Comparison of ENCODE assay signal across 18 cellular contexts in the genomic region with DNA sequence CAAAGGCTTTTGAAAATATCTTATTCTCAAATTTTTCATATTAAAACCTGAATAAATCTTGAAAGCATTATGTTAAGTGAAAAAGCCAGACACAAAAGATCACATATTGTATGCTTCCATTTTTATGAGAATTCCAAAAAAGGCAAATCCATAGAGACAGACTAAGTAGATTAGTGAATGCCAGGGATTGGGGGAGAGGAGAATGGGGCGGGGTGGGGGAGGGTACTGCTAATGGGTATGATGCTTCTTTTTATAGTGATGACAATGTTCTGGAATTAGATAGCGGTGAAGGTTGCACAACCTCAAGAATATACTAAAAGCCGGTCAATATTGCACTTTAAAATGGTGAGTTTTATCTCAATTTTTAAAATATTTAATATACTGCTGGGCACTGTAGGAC. TPM values are rescaled to one million over a fixed set of nuclear protein-coding genes. Genes with fewer than 3 reads are reported as not detected.
A peak's percentile ranks its signal among the peaks of the same experiment; 100 is the strongest.
DNase-seq lines count a peak whose midpoint lies in the region; ATAC-seq and TF ChIP-seq lines count a peak whose summit lies in the region.
"Had no signal": no experiment of that assay in that cellular context is flagged by ENCODE, and none has a peak within 500 bp of the region (broad histone marks: within the 10 kb centered on the region; RNA-seq: fewer than 3 reads in every experiment).

No MANE protein-coding gene starts in this region.

- H4K20me1 ChIP-seq in neural progenitor cell (ENCODE audit: low read depth), result peaks cover 19% of the 10 kb centered on the region

- peaks cover 25% of the 10 kb centered on the region for H3K36me3 ChIP-seq in CD8-positive, alpha-beta memory T cell (ENCODE audit: insufficient read depth, low read length)
- H3K36me3 ChIP-seq in neural progenitor cell, result no peaks in the 10 kb centered on the region

- no peak overlapping the region for H3K4me2 ChIP-seq in neural progenitor cell

- H3K27ac Mint-ChIP-seq in T-helper 1 cell treated with Interleukin-12 subunit alpha and Interleukin-12 subunit beta and Interleukin-4 antibody, amounts not matched to agents 30 μg/mL and 1 μg/mL, for 36 hours, result peak overlapping the region; percentile 43
- H3K27ac Mint-ChIP-seq in CD8-positive, alpha-beta memory T cell, result peak overlapping the region in 7 of 8 donors; percentile 40 to 93 (median 90)
- peak overlapping the region; percentile 29 for H3K27ac Mint-ChIP-seq in activated T-helper 2 cell treated with anti-CD3 and anti-CD28 coated beads, Interferon-gamma antibody, Interleukin-2, Interleukin-4, amounts not matched to agents 10 μg/mL and 5 μg/mL and 100 μg/mL, durations not matched to agents 14 hours and 24 hours and 36 hours
- H3K27ac Mint-ChIP-seq in natural killer cell treated with Interleukin-12 subunit alpha and Interleukin-12 subunit beta and Interleukin-15 and Interleukin-18, amount 100 ng/mL, for 72 hours, result peak overlapping the region; percentile 32 to 65
- H3K27ac Mint-ChIP-seq in neural progenitor cell, result no peak overlapping the region

- H3K27me3 ChIP-seq in CD8-positive, alpha-beta memory T cell (ENCODE audit: insufficient read depth, low read length, poor library complexity, severe bottlenecking), result no peaks in the 10 kb centered on the region
- no peaks in the 10 kb centered on the region for H3K27me3 ChIP-seq in neural progenitor cell
- H3K27me3 ChIP-seq: upper lobe of right lung had no signal

- no peak overlapping the region for H3K4me3 Mint-ChIP-seq in T-helper 1 cell treated with Interleukin-12 subunit alpha and Interleukin-12 subunit beta and Interleukin-4 antibody, amounts not matched to agents 30 μg/mL and 1 μg/mL, for 36 hours
- no peak overlapping the region for H3K4me3 Mint-ChIP-seq in CD8-positive, alpha-beta memory T cell
- no peak overlapping the region for H3K4me3 Mint-ChIP-seq in activated T-helper 2 cell treated with anti-CD3 and anti-CD28 coated beads, Interferon-gamma antibody, Interleukin-2, Interleukin-4, amounts not matched to agents 10 μg/mL and 5 μg/mL and 100 μg/mL, durations not matched to agents 14 hours and 24 hours and 36 hours (ENCODE audit: low read depth)
- H3K4me3 Mint-ChIP-seq in natural killer cell treated with Interleukin-12 subunit alpha and Interleukin-12 subunit beta and Interleukin-15 and Interleukin-18, amount 100 ng/mL, for 72 hours, result peak overlapping the region; percentile 38
- no peak overlapping the region for H3K4me3 Mint-ChIP-seq in neural progenitor cell
- H3K4me3 Mint-ChIP-seq: neural crest cell had no signal

- peaks cover 53% of the 10 kb centered on the region for H3K4me1 Mint-ChIP-seq in T-helper 1 cell treated with Interleukin-12 subunit alpha and Interleukin-12 subunit beta and Interleukin-4 antibody, amounts not matched to agents 30 μg/mL and 1 μg/mL, for 36 hours (ENCODE audit: low read depth)
- peaks cover 66 to 87% (median 83%) of the 10 kb centered on the region in 3 donors for H3K4me1 Mint-ChIP-seq in CD8-positive, alpha-beta memory T cell
- H3K4me1 Mint-ChIP-seq in activated T-helper 2 cell treated with anti-CD3 and anti-CD28 coated beads, Interferon-gamma antibody, Interleukin-2, Interleukin-4, amounts not matched to agents 10 μg/mL and 5 μg/mL and 100 μg/mL, durations not matched to agents 14 hours and 24 hours and 36 hours (ENCODE audit: low read depth), result peaks cover 68% of the 10 kb centered on the region
- H3K4me1 Mint-ChIP-seq in natural killer cell treated with Interleukin-12 subunit alpha and Interleukin-12 subunit beta and Interleukin-15 and Interleukin-18, amount 100 ng/mL, for 72 hours (ENCODE audit: low read depth in 2 of 2), result peaks cover 42 to 55% of the 10 kb centered on the region in 2 donors
- H3K4me1 Mint-ChIP-seq in neural progenitor cell, result no peaks in the 10 kb centered on the region
- H3K4me1 Mint-ChIP-seq: neural crest cell had no signal

- CTCF ChIA-PET in CD8-positive, alpha-beta memory T cell (lab: Charles Lee), result interaction anchor here (1.2 to 1.7 kb wide), 2 partner anchors 12 to 50 kb away, joined by 3 to 4 read pairs; no protein-coding TSS in a partner anchor

- H3K9me3 Mint-ChIP-seq in T-helper 1 cell treated with Interleukin-12 subunit alpha and Interleukin-12 subunit beta and Interleukin-4 antibody, amounts not matched to agents 30 μg/mL and 1 μg/mL, for 36 hours, result no peaks in the 10 kb centered on the region
- H3K9me3 Mint-ChIP-seq in CD8-positive, alpha-beta memory T cell, result no peaks in the 10 kb centered on the region
- no peaks in the 10 kb centered on the region for H3K9me3 Mint-ChIP-seq in activated T-helper 2 cell treated with anti-CD3 and anti-CD28 coated beads, Interferon-gamma antibody, Interleukin-2, Interleukin-4, amounts not matched to agents 10 μg/mL and 5 μg/mL and 100 μg/mL, durations not matched to agents 14 hours and 24 hours and 36 hours
- no peaks in the 10 kb centered on the region for H3K9me3 Mint-ChIP-seq in natural killer cell treated with Interleukin-12 subunit alpha and Interleukin-12 subunit beta and Interleukin-15 and Interleukin-18, amount 100 ng/mL, for 72 hours
- no peaks in the 10 kb centered on the region for H3K9me3 Mint-ChIP-seq in neural progenitor cell
- H3K9me3 Mint-ChIP-seq: activated T-cell treated with anti-CD3 and anti-CD28 coated beads, Interleukin-2, amount 50 U/mL, for 4 hours; neural crest cell had no signal

- no peaks in the 10 kb centered on the region for H3K27me3 Mint-ChIP-seq in T-helper 1 cell treated with Interleukin-12 subunit alpha and Interleukin-12 subunit beta and Interleukin-4 antibody, amounts not matched to agents 30 μg/mL and 1 μg/mL, for 36 hours (ENCODE audit: low read depth)
- H3K27me3 Mint-ChIP-seq in CD8-positive, alpha-beta memory T cell, result no peaks in the 10 kb centered on the region
- no peaks in the 10 kb centered on the region for H3K27me3 Mint-ChIP-seq in activated T-helper 2 cell treated with anti-CD3 and anti-CD28 coated beads, Interferon-gamma antibody, Interleukin-2, Interleukin-4, amounts not matched to agents 10 μg/mL and 5 μg/mL and 100 μg/mL, durations not matched to agents 14 hours and 24 hours and 36 hours (ENCODE audit: low read depth)
- H3K27me3 Mint-ChIP-seq in natural killer cell treated with Interleukin-12 subunit alpha and Interleukin-12 subunit beta and Interleukin-15 and Interleukin-18, amount 100 ng/mL, for 72 hours, result no peaks in the 10 kb centered on the region
- H3K27me3 Mint-ChIP-seq in neural progenitor cell (ENCODE audit: insufficient read depth, low read depth), result peaks cover 3% of the 10 kb centered on the region

- H3K9ac ChIP-seq in neural progenitor cell, result no peak overlapping the region

- H3K36me3 Mint-ChIP-seq in T-helper 1 cell treated with Interleukin-12 subunit alpha and Interleukin-12 subunit beta and Interleukin-4 antibody, amounts not matched to agents 30 μg/mL and 1 μg/mL, for 36 hours (ENCODE audit: low read depth), result peaks cover 40% of the 10 kb centered on the region
- H3K36me3 Mint-ChIP-seq in CD8-positive, alpha-beta memory T cell, result peaks cover 0 to 86% (median 18%) of the 10 kb centered on the region in 3 donors
- H3K36me3 Mint-ChIP-seq in activated T-helper 2 cell treated with anti-CD3 and anti-CD28 coated beads, Interferon-gamma antibody, Interleukin-2, Interleukin-4, amounts not matched to agents 10 μg/mL and 5 μg/mL and 100 μg/mL, durations not matched to agents 14 hours and 24 hours and 36 hours (ENCODE audit: low read depth), result peaks cover 80% of the 10 kb centered on the region
- peaks cover 27% of the 10 kb centered on the region for H3K36me3 Mint-ChIP-seq in natural killer cell treated with Interleukin-12 subunit alpha and Interleukin-12 subunit beta and Interleukin-15 and Interleukin-18, amount 100 ng/mL, for 72 hours
- peaks cover 21% of the 10 kb centered on the region for H3K36me3 Mint-ChIP-seq in neural progenitor cell

- H3K27ac ChIP-seq in CD8-positive, alpha-beta memory T cell (ENCODE audit: low read depth, low read length), result no peak overlapping the region
- H3K27ac ChIP-seq in neural progenitor cell, result no peak overlapping the region
- H3K27ac ChIP-seq: 22Rv1, HL-60, upper lobe of right lung had no signal

- H3K79me2 ChIP-seq in neural progenitor cell (ENCODE audit: low read depth), result no peaks in the 10 kb centered on the region

- H3K9me3 ChIP-seq in CD8-positive, alpha-beta memory T cell (ENCODE audit: low read length), result no peaks in the 10 kb centered on the region
- H3K9me3 ChIP-seq in neural progenitor cell (ENCODE audit: low read depth), result no peaks in the 10 kb centered on the region
- H3K9me3 ChIP-seq: upper lobe of right lung had no signal

- H2AFZ ChIP-seq in neural progenitor cell (replicated peaks), result no peak overlapping the region

- H3F3A ChIP-seq in neural progenitor cell (ENCODE audit: low read depth), result no peaks in the 10 kb centered on the region

- POLR2A ChIA-PET in CD8-positive, alpha-beta memory T cell (lab: Charles Lee), result no interaction called here

- H3K4me3 ChIP-seq in CD8-positive, alpha-beta memory T cell (ENCODE audit: low read length), result no peak overlapping the region
- H3K4me3 ChIP-seq in neural progenitor cell, result no peak overlapping the region
- H3K4me3 ChIP-seq: upper lobe of right lung had no signal

- DNase-seq in T-helper 1 cell (no peak), NCI-H446 treated with DMSO at 0.1 percent for 48 hours (lab: John Stamatoyannopoulos, UW) (no peak), neural progenitor cell (ENCODE audit: low spot score) (no peak)
- DNase-seq in CD8-positive, alpha-beta memory T cell, result no peak
- no peak for DNase-seq in activated T-helper 2 cell treated with anti-CD3 and anti-CD28 coated beads, Interferon-gamma antibody, Interleukin-2, Interleukin-4, amounts not matched to agents 10 μg/mL and 5 μg/mL and 100 μg/mL, durations not matched to agents 14 hours and 24 hours and 36 hours (ENCODE audit: low spot score)
- DNase-seq in natural killer cell treated with Interleukin-12 subunit alpha and Interleukin-12 subunit beta and Interleukin-15 and Interleukin-18, amount 100 ng/mL, for 72 hours (ENCODE audit: low spot score), result no peak
- DNase-seq: activated CD4-positive, alpha-beta T cell treated with anti-CD3 and anti-CD28 coated beads, Interleukin-2, amount 50 U/mL, for 1 hour; activated T-cell treated with anti-CD3 and anti-CD28 coated beads, Interleukin-2, amount 50 U/mL, for 4 hours; amygdala; NCI-H524; small intestine; stimulated activated CD4-positive, alpha-beta T cell treated with anti-CD3 and anti-CD28 coated beads, Interleukin-4, amount 100 ng/mL, for 1 hour; upper lobe of right lung had no signal

- no peak for TF ChIP-seq CTCF in neural progenitor cell (IDR thresholded peaks at IDR 0.05)

- ATAC-seq in natural killer cell treated with Interleukin-12 subunit alpha and Interleukin-12 subunit beta and Interleukin-15 and Interleukin-18, amount 100 ng/mL, for 72 hours, result no peak
- ATAC-seq in SK-N-SH treated with all-trans-retinoic acid at 6 μM for 48 hours, result no peak
- ATAC-seq: upper lobe of right lung had no signal

- H3K4me1 ChIP-seq in CD8-positive, alpha-beta memory T cell (ENCODE audit: insufficient read depth, low read length), result peaks cover 85% of the 10 kb centered on the region
- H3K4me1 ChIP-seq in neural progenitor cell, result no peaks in the 10 kb centered on the region

- intact Hi-C loops in activated T-helper 2 cell treated with anti-CD3 and anti-CD28 coated beads, Interferon-gamma antibody, Interleukin-2, Interleukin-4, amounts not matched to agents 10 μg/mL and 5 μg/mL and 100 μg/mL, durations not matched to agents 14 hours and 24 hours and 36 hours (cut with micrococcal nuclease), result loop anchor here (2.0 to 5.0 kb wide), 2 partner anchors 19 to 45 kb away; a partner anchor contains a TSS

RNA-seq across cellular contexts. Expression of a gene that starts 44.0 kb away (rescaled TPM):
- total RNA-seq in CD8-positive, alpha-beta memory T cell, result 100 to 1,000 TPM; 228 to 234 TPM
- polyA plus RNA-seq in CD8-positive, alpha-beta memory T cell, result 96.8 TPM
- total RNA-seq in activated T-helper 2 cell treated with anti-CD3 and anti-CD28 coated beads, Interferon-gamma antibody, Interleukin-2, Interleukin-4, amounts not matched to agents 10 μg/mL and 5 μg/mL and 100 μg/mL, durations not matched to agents 14 hours and 24 hours and 36 hours, result 227 and 230 TPM in 2 replicates
- total RNA-seq in natural killer cell treated with Interleukin-12 subunit alpha and Interleukin-12 subunit beta and Interleukin-15 and Interleukin-18, amount 100 ng/mL, for 72 hours, result 100 to 1,000 TPM; 212 to 386 TPM
- total RNA-seq in neural progenitor cell (ENCODE audit: low replicate concordance), result 71.6 and 75.5 TPM in 2 replicates
